Comparison of ENCODE assay signal across 21 cellular contexts in genomic region chr2:218513676-218514075, GRCh38. TPM values are rescaled to one million over a fixed set of nuclear protein-coding genes. Genes with fewer than 3 reads are reported as not detected.
A peak's percentile ranks its signal among the peaks of the same experiment; 100 is the strongest.
DNase-seq lines count a peak whose midpoint lies in the region; ATAC-seq and TF ChIP-seq lines count a peak whose summit lies in the region.
"Had no signal": no experiment of that assay in that cellular context is flagged by ENCODE, and none has a peak within 500 bp of the region (broad histone marks: within the 10 kb centered on the region; RNA-seq: fewer than 3 reads in every experiment).

No MANE protein-coding gene starts in this region.

- H3K18ac ChIP-seq in IMR-90 (ENCODE audit: low read depth, low read length) (no peak overlapping the region), mesenchymal stem cell (ENCODE audit: low read depth in 1 of 2, low read length in 2 of 2) (no peak overlapping the region)

- H3K4me1 Mint-ChIP-seq in activated CD4-positive, alpha-beta T cell treated with anti-CD3 and anti-CD28 coated beads, Interleukin-2, amount 10 ng/mL, durations not matched to agents 7 days and 5 days = peaks cover 43% of the 10 kb centered on the region
- H3K4me1 Mint-ChIP-seq: CD14-positive monocyte, GM23338, H9 had no signal

- H3K27me3 Mint-ChIP-seq in activated CD4-positive, alpha-beta T cell treated with anti-CD3 and anti-CD28 coated beads, Interleukin-2, amount 10 ng/mL, durations not matched to agents 7 days and 5 days = no peaks in the 10 kb centered on the region
- H3K27me3 Mint-ChIP-seq: CD4-positive, alpha-beta T cell; CD8-positive, alpha-beta memory T cell had no signal

- H3K79me1 ChIP-seq in IMR-90 (ENCODE audit: low read depth in 1 of 2, low read length in 2 of 2) (peaks cover 3 to 9% of the 10 kb centered on the region in 2 experiments; a peak in 2 of 4 replicates), mesenchymal stem cell (replicated peaks; ENCODE audit: low read length, poor library complexity, severe bottlenecking) (peaks cover 11% of the 10 kb centered on the region)

- no peaks in the 10 kb centered on the region for H3K9me3 ChIP-seq in IMR-90 (ENCODE audit: control insufficient read depth, insufficient read depth, low read length)
- no peaks in the 10 kb centered on the region for H3K9me3 ChIP-seq in mesenchymal stem cell (ENCODE audit: control insufficient read depth, low read length)
- H3K9me3 ChIP-seq: BE2C had no signal

- H2BK5ac ChIP-seq in IMR-90 (ENCODE audit: low read depth, low read length, poor library complexity, severe bottlenecking) (no peak overlapping the region), mesenchymal stem cell (ENCODE audit: low read depth, low read length, poor library complexity, severe bottlenecking) (no peak overlapping the region)

- no TSS peak for BruUV-seq in IMR-90 (replicated peaks; lab: Mats Ljungman, UMichigan)

- H3K4me2 ChIP-seq in IMR-90 (ENCODE audit: low read depth, low read length) (no peak overlapping the region; the same call in 1 of the 2 replicates), mesenchymal stem cell (ENCODE audit: low read length, poor library complexity, severe bottlenecking) (no peak overlapping the region)
- H3K4me2 ChIP-seq: BLaER1 treated with 17β-estradiol and CSF1 and Interleukin-3, amounts not matched to agents 10 nM and 100 nM; GM23338 had no signal

- no peaks in the 10 kb centered on the region for H4K20me1 ChIP-seq in IMR-90 (ENCODE audit: insufficient read depth, low read length)
- H4K20me1 ChIP-seq: BLaER1 treated with 17β-estradiol and CSF1 and Interleukin-3, amounts not matched to agents 10 nM and 100 nM had no signal

- no peak for TF ChIP-seq RAD21 in IMR-90 (IDR thresholded peaks at IDR 0.05; ENCODE audit: low read length)

- CTCF ChIA-PET in activated CD4-positive, alpha-beta T cell treated with anti-CD3 and anti-CD28 coated beads, Interleukin-2, amount 10 ng/mL, durations not matched to agents 7 days and 5 days (lab: Charles Lee) = interaction anchor here (1.0 kb wide), 1 partner anchor 12 kb away, joined by 3 read pairs; no protein-coding TSS in a partner anchor
- CTCF ChIA-PET in IMR-90 (lab: Yijun Ruan, JAX) = no interaction called here

- TF ChIP-seq POLR2A in IMR-90 (IDR thresholded peaks at IDR 0.05; ENCODE audit: low read depth, low read length) = no peak

- no peak overlapping the region for H2AK9ac ChIP-seq in IMR-90 (replicated peaks; ENCODE audit: low read depth, low read length, poor library complexity)

- WGBS in IMR-90 (ENCODE audit: extremely low coverage in 2 of 2, insufficient read length in 1 of 2), 2 experiments = no CpG with 5 or more reads among the region's 5 CpGs
- WGBS in mesenchymal stem cell = 100% methylated on average over 5 of the region's 5 CpGs

- H3K4me1 ChIP-seq in IMR-90 (ENCODE audit: control insufficient read depth, insufficient read depth, low read length) (no peaks in the 10 kb centered on the region), mesenchymal stem cell (ENCODE audit: control insufficient read depth, insufficient read depth, low read depth, low read length) (peaks cover 3% of the 10 kb centered on the region)
- H3K4me1 ChIP-seq: BE2C; BLaER1 treated with 17β-estradiol and CSF1 and Interleukin-3, amounts not matched to agents 10 nM and 100 nM had no signal

- TF ChIP-seq CTCF in IMR-90 (conservative IDR thresholded peaks at IDR 0.05; ENCODE audit: low read depth, low read length) = no peak

- H3K27ac Mint-ChIP-seq in activated CD4-positive, alpha-beta T cell treated with anti-CD3 and anti-CD28 coated beads, Interleukin-2, amount 10 ng/mL, durations not matched to agents 7 days and 5 days = peak overlapping the region; percentile 19
- H3K27ac Mint-ChIP-seq: CD4-positive, alpha-beta T cell; CD8-positive, alpha-beta memory T cell; GM23338; H9 had no signal

- H2BK120ac ChIP-seq in IMR-90 (ENCODE audit: low read depth, low read length) = no peak overlapping the region
- no peak overlapping the region for H2BK120ac ChIP-seq in mesenchymal stem cell (ENCODE audit: low read depth, low read length)

- H4K5ac ChIP-seq in IMR-90 (ENCODE audit: low read depth, low read length) = no peak overlapping the region

- H4K8ac ChIP-seq in IMR-90 (ENCODE audit: low read depth in 2 of 2, low read length in 2 of 2) = no peak overlapping the region
- H4K8ac ChIP-seq in mesenchymal stem cell (ENCODE audit: low read length) = peak overlapping the region; percentile 54

- no peak overlapping the region for H2BK20ac ChIP-seq in IMR-90 (ENCODE audit: low read depth, low read length)

- no peaks in the 10 kb centered on the region for H3K36me3 ChIP-seq in IMR-90 (ENCODE audit: control insufficient read depth, insufficient read depth, low read length)
- peaks cover 0 to 8% of the 10 kb centered on the region in 2 experiments for H3K36me3 ChIP-seq in mesenchymal stem cell (ENCODE audit: control insufficient read depth in 1 of 2, insufficient read depth in 2 of 2, low read depth in 1 of 2, low read length in 2 of 2)

- H2AK5ac ChIP-seq in IMR-90 (ENCODE audit: low read depth, low read length) (no peak overlapping the region), mesenchymal stem cell (ENCODE audit: low read length, severe bottlenecking) (no peak overlapping the region)

- H3K14ac ChIP-seq in IMR-90 (replicated peaks; ENCODE audit: low read depth, low read length) (no peak overlapping the region), mesenchymal stem cell (ENCODE audit: low read length in 2 of 2) (no peak overlapping the region)

- no peak for DNase-seq in activated CD4-positive, alpha-beta T cell treated with anti-CD3 and anti-CD28 coated beads, Interleukin-2, amount 10 ng/mL, durations not matched to agents 7 days and 5 days
- DNase-seq in activated CD4-positive, alpha-beta T cell treated with anti-CD3 and anti-CD28 coated beads, Interleukin-2, amount 50 U/mL, for 48 hours = no peak
- DNase-seq in IMR-90 (peak; percentile 19), fibroblast of peridontal ligament (ENCODE audit: extremely low read depth) (peak; percentile 33), mesenchymal stem cell (no peak), glomerular visceral epithelial cell (ENCODE audit: extremely low spot score) (no peak), sciatic nerve (ENCODE audit: low spot score) (no peak)
- no peak for DNase-seq in effector CD4-positive, alpha-beta T cell
- DNase-seq: AML-193; BE2C; CD4-positive, alpha-beta T cell; CD8-positive, alpha-beta memory T cell; DMS 273 treated with DMSO at 0.1 percent for 48 hours; DMS79; GF-D8; H9 had no signal

- intact Hi-C loops in IMR-90 (cut with micrococcal nuclease) (loop anchor here (5.0 kb wide), 1 partner anchor 34 kb away; no protein-coding TSS in a partner anchor), sciatic nerve (cut with DNase I) (no loop called here)

- H3K4me3 Mint-ChIP-seq in activated CD4-positive, alpha-beta T cell treated with anti-CD3 and anti-CD28 coated beads, Interleukin-2, amount 10 ng/mL, durations not matched to agents 7 days and 5 days = no peak overlapping the region
- H3K4me3 Mint-ChIP-seq: CD14-positive monocyte; CD4-positive, alpha-beta T cell; CD8-positive, alpha-beta memory T cell; GM23338; H9 had no signal

- H2BK15ac ChIP-seq in IMR-90 (ENCODE audit: low read depth, low read length) (no peak overlapping the region), mesenchymal stem cell (ENCODE audit: low read depth, poor library complexity, severe bottlenecking) (no peak overlapping the region)

- H3K9ac ChIP-seq in IMR-90 (ENCODE audit: low read depth, low read length) = no peak overlapping the region
- H3K9ac ChIP-seq in mesenchymal stem cell (ENCODE audit: low read length) = no peak overlapping the region
- H3K9ac ChIP-seq: BLaER1 treated with 17β-estradiol and CSF1 and Interleukin-3, amounts not matched to agents 10 nM and 100 nM had no signal

- H3K56ac ChIP-seq in IMR-90 (ENCODE audit: extremely low read depth, insufficient read depth, low read length) = no peak overlapping the region

- H3K4ac ChIP-seq in IMR-90 (ENCODE audit: low read depth, low read length) = no peak overlapping the region
- no peak overlapping the region for H3K4ac ChIP-seq in mesenchymal stem cell (ENCODE audit: low read depth in 1 of 2, low read length in 2 of 2)

- no peaks in the 10 kb centered on the region for H3K9me1 ChIP-seq in IMR-90 (ENCODE audit: insufficient read depth, low read length)

- dilution Hi-C loops in IMR-90 (cut with HindIII; ENCODE audit: low sequenced_read_pairs, unreplicated experiment) = no loop called here

- no peak overlapping the region for H3K23ac ChIP-seq in IMR-90 (ENCODE audit: low read depth, low read length)
- H3K23ac ChIP-seq in mesenchymal stem cell (ENCODE audit: low read length in 2 of 2) = no peak overlapping the region

- in situ Hi-C loops in IMR-90 (cut with MboI; ENCODE audit: low sequenced_read_pairs) = no loop called here

- POLR2A ChIA-PET in activated CD4-positive, alpha-beta T cell treated with anti-CD3 and anti-CD28 coated beads, Interleukin-2, amount 10 ng/mL, durations not matched to agents 7 days and 5 days (lab: Charles Lee) = no interaction called here
- POLR2A ChIA-PET in IMR-90 (lab: Charles Lee; ENCODE audit: unreplicated experiment) = no interaction called here

- H3K27me3 ChIP-seq in IMR-90 (ENCODE audit: control insufficient read depth, insufficient read depth, low read length) = no peaks in the 10 kb centered on the region
- H3K27me3 ChIP-seq in mesenchymal stem cell (ENCODE audit: control insufficient read depth in 1 of 2, insufficient read depth in 1 of 2, low read length in 2 of 2) = no peaks in the 10 kb centered on the region
- H3K27me3 ChIP-seq: BE2C; BLaER1 treated with 17β-estradiol and CSF1 and Interleukin-3, amounts not matched to agents 10 nM and 100 nM had no signal

- peaks cover 33% of the 10 kb centered on the region for H3K36me3 Mint-ChIP-seq in activated CD4-positive, alpha-beta T cell treated with anti-CD3 and anti-CD28 coated beads, Interleukin-2, amount 10 ng/mL, durations not matched to agents 7 days and 5 days (ENCODE audit: low read depth)

- no peak overlapping the region for H3K4me3 ChIP-seq in IMR-90 (ENCODE audit: insufficient read depth, low read depth, low read length)
- H3K4me3 ChIP-seq in mesenchymal stem cell (ENCODE audit: insufficient read depth in 1 of 2, low read depth in 1 of 2, low read length in 2 of 2) = no peak overlapping the region
- H3K4me3 ChIP-seq: BLaER1 treated with 17β-estradiol and CSF1 and Interleukin-3, amounts not matched to agents 10 nM and 100 nM; GM23338 had no signal

- H4K91ac ChIP-seq in IMR-90 (ENCODE audit: insufficient read depth, low read depth, low read length) (no peak overlapping the region), mesenchymal stem cell (ENCODE audit: low read length) (no peak overlapping the region)

- no peak overlapping the region for H2BK12ac ChIP-seq in mesenchymal stem cell (ENCODE audit: low read length in 2 of 2)

- H2AFZ ChIP-seq in IMR-90 (replicated peaks; ENCODE audit: low read length, poor library complexity) (no peak overlapping the region), mesenchymal stem cell (ENCODE audit: low read depth, low read length) (no peak overlapping the region)
- H2AFZ ChIP-seq: GM23338 had no signal

- ATAC-seq in IMR-90 (ENCODE audit: low read depth) (peak; percentile 70), sciatic nerve (no peak)
- ATAC-seq: GM23338, HCT116 had no signal

- no peaks in the 10 kb centered on the region for H3K9me3 Mint-ChIP-seq in activated CD4-positive, alpha-beta T cell treated with anti-CD3 and anti-CD28 coated beads, Interleukin-2, amount 10 ng/mL, durations not matched to agents 7 days and 5 days
- H3K9me3 Mint-ChIP-seq: CD4-positive, alpha-beta T cell; CD8-positive, alpha-beta memory T cell; GM23338; H9 had no signal

- H3K27ac ChIP-seq in IMR-90 (ENCODE audit: insufficient read depth, low read length) = no peak overlapping the region
- H3K27ac ChIP-seq in mesenchymal stem cell (ENCODE audit: low read length, poor library complexity, severe bottlenecking) = no peak overlapping the region
- H3K27ac ChIP-seq: 22Rv1; BLaER1 treated with 17β-estradiol and CSF1 and Interleukin-3, amounts not matched to agents 10 nM and 100 nM had no signal

RNA-seq across cellular contexts. Expression of gene USP37, which starts 54.5 kb away (rescaled TPM):
- 10 to 100 TPM; 27.4 to 30.5 TPM for total RNA-seq in activated CD4-positive, alpha-beta T cell treated with anti-CD3 and anti-CD28 coated beads, Interleukin-2, amount 10 ng/mL, durations not matched to agents 7 days and 5 days
- 6.5 and 7.5 TPM in 2 replicates for total RNA-seq in IMR-90 (2012; rRNA removed)
- polyA plus RNA-seq in IMR-90 (2012; rRNA removed) = 1.2 and 1.6 TPM in 2 replicates
- polyA plus RNA-seq in IMR-90 (2012; cell fraction: cytosol; rRNA removed) = 0.25 and 0.26 TPM in 2 replicates
- 0.30 and 3.2 TPM in 2 replicates for polyA plus RNA-seq in IMR-90 (2012; cell fraction: nucleus; rRNA removed; ENCODE audit: low replicate concordance)
- 3.4 TPM for polyA plus RNA-seq in mesenchymal stem cell (2013, experiment 1 of 2)
- 3.1 TPM for polyA plus RNA-seq in mesenchymal stem cell (2013, experiment 2 of 2)
- total RNA-seq in sciatic nerve = 27.3 TPM

RNA-seq across cellular contexts. Expression of gene CNOT9, which starts 55.0 kb away (rescaled TPM):
- total RNA-seq in activated CD4-positive, alpha-beta T cell treated with anti-CD3 and anti-CD28 coated beads, Interleukin-2, amount 10 ng/mL, durations not matched to agents 7 days and 5 days = 10 to 100 TPM; 71.0 to 80.9 TPM
- 70.5 and 71.0 TPM in 2 replicates for total RNA-seq in IMR-90 (2012; rRNA removed)
- 33.1 and 35.2 TPM in 2 replicates for polyA plus RNA-seq in IMR-90 (2012; rRNA removed)
- polyA plus RNA-seq in IMR-90 (2012; cell fraction: cytosol; rRNA removed) = 18.7 and 26.1 TPM in 2 replicates
- 32.9 and 63.7 TPM in 2 replicates for polyA plus RNA-seq in IMR-90 (2012; cell fraction: nucleus; rRNA removed; ENCODE audit: low replicate concordance)
- polyA plus RNA-seq in mesenchymal stem cell (2013, experiment 1 of 2) = 36.3 TPM
- 36.6 TPM for polyA plus RNA-seq in mesenchymal stem cell (2013, experiment 2 of 2)
- total RNA-seq in sciatic nerve = 30.4 TPM

Comparison
In these comparisons a context has a peak if more than half of its experiments do, and no peak if none do; other contexts are left out.
1. DNase-seq: peak in IMR-90 (single experiment) and fibroblast of peridontal ligament (single experiment); none in activated CD4-positive, alpha-beta T cell treated with anti-CD3 and anti-CD28 coated beads, Interleukin-2, amount 10 ng/mL, durations not matched to agents 7 days and 5 days (single experiment), activated CD4-positive, alpha-beta T cell treated with anti-CD3 and anti-CD28 coated beads, Interleukin-2, amount 50 U/mL, for 48 hours (0 of 2), mesenchymal stem cell (single experiment), effector CD4-positive, alpha-beta T cell (single experiment), glomerular visceral epithelial cell (single experiment) and sciatic nerve (single experiment).